In genomic region chr17:72534265-72534664, GRCh38 we compare ENCODE assay signal across 25 cellular contexts.
"Had no signal": no experiment of that assay in that cellular context is flagged by ENCODE, and none has a peak within 500 bp of the region (broad histone marks: within the 10 kb centered on the region; RNA-seq: fewer than 3 reads in every experiment).

No MANE protein-coding gene starts in this region.

- DNase-seq: islet precursor cell; left ventricle myocardium inferior; mesendoderm; naive thymus-derived CD4-positive, alpha-beta T cell; nephron progenitor cell; ovary; stimulated activated CD4-positive, alpha-beta T cell treated with anti-CD3 and anti-CD28 coated beads, Interleukin-12 subunit alpha, Interleukin-12 subunit beta, amount 100 ng/mL, for 4 hours; stimulated activated CD4-positive, alpha-beta T cell treated with anti-CD3 and anti-CD28 coated beads, Interleukin-15, amount 100 ng/mL, for 24 hours; stimulated activated CD4-positive, alpha-beta T cell treated with anti-CD3 and anti-CD28 coated beads, Interleukin-2, amount 100 ng/mL, for 24 hours; stimulated activated CD4-positive, alpha-beta T cell treated with anti-CD3 and anti-CD28 coated beads, Interleukin-4, amount 100 ng/mL, for 1 hour; stimulated activated naive B cell treated with anti-CD40 and anti-IgM and Interleukin-4, amounts not matched to agents 10 μg/mL and 1 μg/mL and 100 μg/mL, for 72 hours; stimulated activated naive CD8-positive, alpha-beta T cell treated with anti-CD3 and anti-CD28 coated beads, Interleukin-15, Interleukin-2, amounts not matched to agents 100 U/mL and 50 U/mL, for 24 hours; stomach; testis; thyroid gland; transverse colon; upper lobe of left lung had no signal

- H3K27me3 Mint-ChIP-seq: progenitor cell of endocrine pancreas had no signal

- H3K27ac ChIP-seq: left ventricle myocardium inferior, neural progenitor cell, ovary, right atrium auricular region, skin epidermis, stomach, thyroid gland, transverse colon, upper lobe of left lung, vagina had no signal

- H3K4me2 ChIP-seq: neural progenitor cell had no signal

- H3K4me3 ChIP-seq: left ventricle myocardium inferior, lung, neural progenitor cell, ovary, right atrium auricular region, skin epidermis, stomach, testis, thyroid gland, transverse colon, upper lobe of left lung, vagina had no signal

- H3K4me1 ChIP-seq: left ventricle myocardium inferior, right atrium auricular region, upper lobe of left lung, vagina had no signal

- H3K4me3 Mint-ChIP-seq: mesothelial cell of epicardium; naive thymus-derived CD4-positive, alpha-beta T cell; nephron progenitor cell; neural progenitor cell; stimulated activated naive B cell treated with anti-CD40 and anti-IgM and Interleukin-4, amounts not matched to agents 10 μg/mL and 1 μg/mL and 100 μg/mL, for 72 hours had no signal

- H3K4me1 Mint-ChIP-seq: stimulated activated naive B cell treated with anti-CD40 and anti-IgM and Interleukin-4, amounts not matched to agents 10 μg/mL and 1 μg/mL and 100 μg/mL, for 72 hours had no signal

- H3K27me3 ChIP-seq: neural progenitor cell, ovary, right atrium auricular region, stomach, testis, thyroid gland, transverse colon, upper lobe of left lung, vagina had no signal

- H3K36me3 ChIP-seq: left ventricle myocardium inferior, neural progenitor cell, ovary, right atrium auricular region, stomach, thyroid gland, transverse colon, upper lobe of left lung, vagina had no signal

- H2AFZ ChIP-seq: neural progenitor cell had no signal

- H3K36me3 Mint-ChIP-seq: naive thymus-derived CD4-positive, alpha-beta T cell; neural progenitor cell had no signal

- H3K27ac Mint-ChIP-seq: mesothelial cell of epicardium; naive thymus-derived CD4-positive, alpha-beta T cell; nephron progenitor cell; neural progenitor cell; progenitor cell of endocrine pancreas; stimulated activated naive B cell treated with anti-CD40 and anti-IgM and Interleukin-4, amounts not matched to agents 10 μg/mL and 1 μg/mL and 100 μg/mL, for 72 hours had no signal

- H3K9ac ChIP-seq: neural progenitor cell had no signal

- ATAC-seq: naive thymus-derived CD4-positive, alpha-beta T cell; sciatic nerve; stimulated activated naive B cell treated with anti-CD40 and anti-IgM and Interleukin-4, amounts not matched to agents 10 μg/mL and 1 μg/mL and 100 μg/mL, for 72 hours; stimulated activated naive CD8-positive, alpha-beta T cell treated with anti-CD3 and anti-CD28 coated beads, Interleukin-15, Interleukin-2, amounts not matched to agents 100 U/mL and 50 U/mL, for 24 hours had no signal

- H3K9me3 ChIP-seq: ovary, stomach, testis, thyroid gland, transverse colon, upper lobe of left lung, vagina had no signal
